In the genomic region with DNA sequence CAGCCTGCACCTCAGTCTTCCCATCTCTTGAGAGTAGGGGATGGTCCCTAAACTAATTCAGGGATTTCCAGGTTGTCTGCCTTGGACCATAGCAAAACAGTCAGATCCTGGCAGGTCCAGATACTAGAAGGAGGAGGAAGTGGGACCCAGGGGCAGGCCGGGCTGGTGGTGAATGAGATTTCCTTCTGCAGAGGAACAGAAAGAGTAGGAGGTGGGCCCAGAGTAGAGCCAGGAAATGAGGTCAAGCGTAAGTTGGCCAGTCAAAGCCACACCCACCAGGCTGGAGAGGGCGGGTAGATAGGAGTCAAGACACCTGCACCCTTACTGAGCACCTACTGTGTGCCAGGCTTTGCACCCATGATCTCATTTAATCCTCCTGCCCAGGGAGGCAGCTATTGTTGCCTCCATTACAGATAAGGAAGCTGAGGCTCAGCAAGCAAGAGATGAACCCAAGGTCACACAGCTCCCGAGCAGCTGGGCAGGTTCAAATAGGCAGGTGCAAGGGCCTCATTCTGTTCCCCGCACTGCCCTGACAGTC, we compare ENCODE assay signal across 12 cellular contexts. TPM values are rescaled to one million over a fixed set of nuclear protein-coding genes. Genes with fewer than 3 reads are reported as not detected.
A peak's percentile ranks its signal among the peaks of the same experiment; 100 is the strongest.
DNase-seq lines count a peak whose midpoint lies in the region; TF ChIP-seq lines count a peak whose summit lies in the region.
"Had no signal": no experiment of that assay in that cellular context is flagged by ENCODE, and none has a peak within 500 bp of the region (broad histone marks: within the 10 kb centered on the region; RNA-seq: fewer than 3 reads in every experiment).

No MANE protein-coding gene starts in this region.

- TF ChIP-seq EP300 in SK-N-SH (IDR thresholded peaks at IDR 0.05; ENCODE audit: borderline replicate concordance in 1 of 2, low read depth in 1 of 2, low read length in 1 of 2) = no peak

- no peaks in the 10 kb centered on the region for H3K79me2 ChIP-seq in PC-9 (ENCODE audit: low read depth)
- no peaks in the 10 kb centered on the region for H3K79me2 ChIP-seq in SK-N-SH (ENCODE audit: insufficient read depth)

- H4K20me1 ChIP-seq in PC-9 (ENCODE audit: insufficient read depth) (no peaks in the 10 kb centered on the region), SK-N-SH (ENCODE audit: insufficient read depth) (no peaks in the 10 kb centered on the region)

- no peaks in the 10 kb centered on the region for H3K9me2 ChIP-seq in PC-9 (ENCODE audit: insufficient read depth)
- no peaks in the 10 kb centered on the region for H3K9me2 ChIP-seq in SK-N-SH

- no peak overlapping the region for H3K4me3 ChIP-seq in HEK293 (ENCODE audit: low read depth, low read length)
- H3K4me3 ChIP-seq in PC-9 = no peak overlapping the region
- H3K4me3 ChIP-seq in left ventricle myocardium inferior = peak overlapping the region; percentile 73
- no peak overlapping the region for H3K4me3 ChIP-seq in thyroid gland (replicated peaks in 1 of 3)
- no peak overlapping the region for H3K4me3 ChIP-seq in SK-N-SH (ENCODE audit: low read depth in 2 of 2, low read length in 1 of 2)

- 69 to 75% methylated on average over 4 to 5 of the region's 5 CpGs for WGBS in thyroid gland, 2 donors
- WGBS in SK-N-SH (ENCODE audit: low lambda C conversion rate) = 82% methylated on average over 5 of the region's 5 CpGs

- POLR2A ChIA-PET in HEK293 (lab: Yijun Ruan, JAX) (no interaction called here), PC-9 (lab: Charles Lee; ENCODE audit: unreplicated experiment) (no interaction called here), SK-N-SH (lab: Yijun Ruan, JAX) (no interaction called here)

- H3K9ac ChIP-seq in SK-N-SH = no peak overlapping the region

- H3K27ac ChIP-seq in HEK293 (ENCODE audit: extremely low read depth, low read depth, low read length) = no peak overlapping the region
- H3K27ac ChIP-seq in PC-9 = no peak overlapping the region
- peak overlapping the region; percentile 93 for H3K27ac ChIP-seq in left ventricle myocardium inferior (replicated peaks)
- H3K27ac ChIP-seq in thyroid gland = peak overlapping the region in 2 of 3 donors; percentile 30 to 67
- H3K27ac ChIP-seq in SK-N-SH (ENCODE audit: low read depth in 2 of 2, low read length in 1 of 2) = no peak overlapping the region

- H3K4me1 ChIP-seq in HEK293 (ENCODE audit: control insufficient read depth, insufficient read depth, low read length) (no peaks in the 10 kb centered on the region), PC-9 (replicated peaks; ENCODE audit: insufficient read depth) (peaks cover 68% of the 10 kb centered on the region), left ventricle myocardium inferior (peaks cover 67% of the 10 kb centered on the region), thyroid gland (peaks cover 0 to 29% of the 10 kb centered on the region in 2 donors), SK-N-SH (ENCODE audit: control insufficient read depth in 1 of 2, insufficient read depth in 2 of 2, low read depth in 1 of 2, low read length in 1 of 2) (peaks cover 0 to 5% of the 10 kb centered on the region in 2 experiments; a peak in 1 of 4 replicates)

- H2AFZ ChIP-seq in PC-9 = no peak overlapping the region
- no peak overlapping the region for H2AFZ ChIP-seq in SK-N-SH (ENCODE audit: low read depth)

- intact Hi-C loops in PC-9 (cut with micrococcal nuclease; ENCODE audit: unreplicated experiment) = no loop called here
- intact Hi-C loops in left ventricle myocardium inferior (cut with micrococcal nuclease) = no loop called here
- intact Hi-C loops in thyroid gland (cut with DNase I) = no loop called here

- H3K27me3 ChIP-seq in PC-9 (ENCODE audit: insufficient read depth, low read depth) (no peaks in the 10 kb centered on the region), left ventricle myocardium inferior (ENCODE audit: low read depth) (no peaks in the 10 kb centered on the region), thyroid gland (no peaks in the 10 kb centered on the region), SK-N-SH (ENCODE audit: insufficient read depth) (no peaks in the 10 kb centered on the region)

- no peak for TF ChIP-seq POLR2A in thyroid gland (IDR thresholded peaks at IDR 0.05)

- H3K4me2 ChIP-seq in PC-9 = 0 out of 2 replicates have a peak overlapping the region, but pooled peaks have one; percentile 17
- no peak overlapping the region for H3K4me2 ChIP-seq in SK-N-SH

- DNase-seq in PC-9 (no peak), left ventricle myocardium inferior (peak; percentile 57), thyroid gland (no peak), NCI-H524 treated with DMSO at 0.1 percent for 48 hours (lab: John Stamatoyannopoulos, UW) (no peak), SK-N-SH (no peak)
- no peak for DNase-seq in stimulated activated CD4-positive, alpha-beta T cell treated with anti-CD3 and anti-CD28 coated beads, Interleukin-12 subunit alpha, Interleukin-12 subunit beta, amount 100 ng/mL, for 4 hours
- DNase-seq: erythroblast; immature natural killer cell; NCI-H2227 treated with DMSO at 0.1 percent for 48 hours; stimulated activated CD4-positive, alpha-beta T cell treated with anti-CD3 and anti-CD28 coated beads, Interleukin-2, amount 100 ng/mL, for 48 hours had no signal

- no peak for TF ChIP-seq RAD21 in SK-N-SH (IDR thresholded peaks at IDR 0.05; ENCODE audit: low read length)

- H3K36me3 ChIP-seq in HEK293 (ENCODE audit: control insufficient read depth in 2 of 2, insufficient read depth in 1 of 2, low read length in 2 of 2) (no peaks in the 10 kb centered on the region), PC-9 (ENCODE audit: low read depth) (no peaks in the 10 kb centered on the region), left ventricle myocardium inferior (peaks cover 5% of the 10 kb centered on the region), thyroid gland (no peaks in the 10 kb centered on the region), SK-N-SH (replicated peaks in 1 of 2; ENCODE audit: control insufficient read depth in 1 of 2, insufficient read depth in 2 of 2, low read length in 1 of 2) (no peaks in the 10 kb centered on the region)

- peaks cover 19% of the 10 kb centered on the region; the same call in 1 of the 2 replicates for H3F3A ChIP-seq in PC-9 (ENCODE audit: insufficient read depth, low read depth)
- H3F3A ChIP-seq in SK-N-SH (replicated peaks; ENCODE audit: insufficient read depth) = no peaks in the 10 kb centered on the region

- H3K9me3 ChIP-seq in HEK293 (ENCODE audit: control insufficient read depth, insufficient read depth, low read depth, low read length) (no peaks in the 10 kb centered on the region), PC-9 (ENCODE audit: insufficient read depth, low read depth) (no peaks in the 10 kb centered on the region), left ventricle myocardium inferior (replicated peaks) (no peaks in the 10 kb centered on the region), thyroid gland (no peaks in the 10 kb centered on the region), SK-N-SH (no peaks in the 10 kb centered on the region)

- TF ChIP-seq CTCF in HEK293 (tag by site-specific recombination; IDR thresholded peaks at IDR 0.05) (no peak), PC-9 (conservative IDR thresholded peaks at IDR 0.05) (no peak), left ventricle myocardium inferior (IDR thresholded peaks at IDR 0.05; ENCODE audit: borderline replicate concordance) (no peak), thyroid gland (IDR thresholded peaks at IDR 0.05) (no peak), SK-N-SH (IDR thresholded peaks at IDR 0.05) (no peak)

- BruUV-seq in PC-9 (replicated peaks; lab: Mats Ljungman, UMichigan) = no TSS peak

- CTCF ChIA-PET in HEK293 (lab: Yijun Ruan, JAX) (interaction anchor here (5.8 kb wide), 1 partner anchor 12 kb away, joined by 47 read pairs; no protein-coding TSS in a partner anchor), PC-9 (lab: Charles Lee) (no interaction called here), SK-N-SH (lab: Yijun Ruan, JAX) (interaction anchor here (1.8 to 9.4 kb wide), 3 partner anchors 12 to 37 kb away, joined by 5 to 92 read pairs (median 5); no protein-coding TSS in a partner anchor)

TF ChIP-seq in HEK293, 187 proteins besides CTCF, POLR2A, EP300 and RAD21 (continues in another document):
- TF ChIP-seq ZNF664 (tag by site-specific recombination; IDR thresholded peaks at IDR 0.05) = 0 out of 2 replicates have a peak, but pooled peaks have one; percentile 38
- TF ChIP-seq, protein P1, sequence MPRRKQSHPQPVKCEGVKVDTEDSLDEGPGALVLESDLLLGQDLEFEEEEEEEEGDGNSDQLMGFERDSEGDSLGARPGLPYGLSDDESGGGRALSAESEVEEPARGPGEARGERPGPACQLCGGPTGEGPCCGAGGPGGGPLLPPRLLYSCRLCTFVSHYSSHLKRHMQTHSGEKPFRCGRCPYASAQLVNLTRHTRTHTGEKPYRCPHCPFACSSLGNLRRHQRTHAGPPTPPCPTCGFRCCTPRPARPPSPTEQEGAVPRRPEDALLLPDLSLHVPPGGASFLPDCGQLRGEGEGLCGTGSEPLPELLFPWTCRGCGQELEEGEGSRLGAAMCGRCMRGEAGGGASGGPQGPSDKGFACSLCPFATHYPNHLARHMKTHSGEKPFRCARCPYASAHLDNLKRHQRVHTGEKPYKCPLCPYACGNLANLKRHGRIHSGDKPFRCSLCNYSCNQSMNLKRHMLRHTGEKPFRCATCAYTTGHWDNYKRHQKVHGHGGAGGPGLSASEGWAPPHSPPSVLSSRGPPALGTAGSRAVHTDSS (tag by site-specific recombination; IDR thresholded peaks at IDR 0.05) = no peak

TF ChIP-seq in SK-N-SH, 30 proteins besides CTCF, POLR2A, EP300 and RAD21:
- no peak for TF ChIP-seq FOSL2 (IDR thresholded peaks at IDR 0.05; ENCODE audit: borderline replicate concordance, low read depth)
TF ChIP-seq in SK-N-SH: peak in this region for 0.

RNA-seq across cellular contexts. Expression of gene CDH5, which starts 2.6 kb away (rescaled TPM):
- total RNA-seq in PC-9 (2021) (2.4 and 3.6 TPM in 2 replicates), left ventricle myocardium inferior (47.1 TPM), thyroid gland (10 to 100 TPM; 56.0 to 90.0 (median 67.2) TPM)
- not detected in 2 replicates for polyA plus RNA-seq in SK-N-SH (2012; rRNA removed)
- polyA plus RNA-seq in SK-N-SH (2012; cell fraction: cytosol; rRNA removed) = 0.01 TPM in 1 of 2 replicates, not detected in the other
- polyA plus RNA-seq in SK-N-SH (2012; cell fraction: nucleus; rRNA removed) = not detected in 2 replicates
- total RNA-seq: T-helper 1 cell treated with Interleukin-12 subunit alpha and Interleukin-12 subunit beta and Interleukin-4 antibody, amounts not matched to agents 30 ng/mL and 1 ng/mL, for 36 hours had no signal
- polyA plus RNA-seq: immature natural killer cell had no signal

RNA-seq across cellular contexts. Expression of gene BEAN1, which starts 58.0 kb away (rescaled TPM):
- total RNA-seq in PC-9 (2021) (0.37 and 0.48 TPM in 2 replicates), left ventricle myocardium inferior (0.33 TPM), thyroid gland (under 1 TPM in 2 of 4 donors, not detected in 2; 0.38 to 0.54 TPM)
- polyA plus RNA-seq in SK-N-SH (2012; rRNA removed) = 0.07 TPM in 1 of 2 replicates, not detected in the other
- 0.08 and 0.15 TPM in 2 replicates for polyA plus RNA-seq in SK-N-SH (2012; cell fraction: cytosol; rRNA removed)
- 0.05 and 0.11 TPM in 2 replicates for polyA plus RNA-seq in SK-N-SH (2012; cell fraction: nucleus; rRNA removed)
- total RNA-seq: T-helper 1 cell treated with Interleukin-12 subunit alpha and Interleukin-12 subunit beta and Interleukin-4 antibody, amounts not matched to agents 30 ng/mL and 1 ng/mL, for 36 hours had no signal

Comparison
In these comparisons a context has a peak if more than half of its experiments do, and no peak if none do; other contexts are left out.
1. H3K27ac ChIP-seq: peak in left ventricle myocardium inferior (single experiment) and thyroid gland (2 of 3); none in HEK293 (single experiment), PC-9 (single experiment) and SK-N-SH (0 of 2).
2. RNA of gene CDH5, which starts 2.6 kb away (total RNA-seq): 56.0 to 90.0 TPM in thyroid gland and 47.1 TPM in left ventricle myocardium inferior (single experiment); 2.4 to 3.6 TPM in PC-9; every median in the first group is over 10 times any median in the second.